In genomic region chr15:46938169-46938568, GRCh38 we compare ENCODE assay signal across 30 cellular contexts.
"Had no signal": no experiment of that assay in that cellular context is flagged by ENCODE, and none has a peak within 500 bp of the region (broad histone marks: within the 10 kb centered on the region; RNA-seq: fewer than 3 reads in every experiment).

No MANE protein-coding gene starts in this region.

- H3K79me2 ChIP-seq: parathyroid adenoma had no signal

- H3K9me3 ChIP-seq: left lung, lower lobe of right lung, neutrophil, right atrium auricular region, right lobe of liver, testis, thyroid gland, transverse colon, upper lobe of left lung, vagina had no signal

- H3K4me2 ChIP-seq: neural progenitor cell, smooth muscle cell had no signal

- H3K27me3 ChIP-seq: left lung, neural progenitor cell, neutrophil, right atrium auricular region, right lobe of liver, testis, thyroid gland, transverse colon, upper lobe of left lung, vagina had no signal

- H2AFZ ChIP-seq: neural progenitor cell, parathyroid adenoma had no signal

- H3K4me1 ChIP-seq: left lung, lower lobe of right lung, parathyroid adenoma, right atrium auricular region, right lobe of liver, testis, thyroid gland, transverse colon, upper lobe of left lung, vagina had no signal

- DNase-seq: hippocampal formation; kidney; left colon; left lung; lower lobe of right lung; mammary epithelial cell; mesenchymal stem cell; naive B cell; natural killer cell; nephron progenitor cell; occipital lobe; right lobe of liver; stimulated activated CD4-positive, alpha-beta T cell treated with anti-CD3 and anti-CD28 coated beads, Interleukin-1b, Interleukin-23, amount 100 ng/mL, for 48 hours; stimulated activated CD4-positive, alpha-beta T cell treated with anti-CD3 and anti-CD28 coated beads, Interleukin-2, amount 100 ng/mL, for 48 hours; stimulated activated CD4-positive, alpha-beta T cell treated with anti-CD3 and anti-CD28 coated beads, Interleukin-4, amount 100 ng/mL, for 4 hours; stimulated activated CD8-positive, alpha-beta memory T cell treated with anti-CD3 and anti-CD28 coated beads, Interleukin-4, amount 100 ng/mL, for 48 hours; stimulated activated naive CD4-positive, alpha-beta T cell treated with Interleukin-2 at 50 U/mL for 16 hours; stimulated activated naive CD8-positive, alpha-beta T cell treated with anti-CD3 and anti-CD28 coated beads, Interleukin-15, amount 100 ng/mL, for 72 hours; substantia nigra; testis; thyroid gland; transverse colon; upper lobe of left lung had no signal

- H3K9ac ChIP-seq: neural progenitor cell, parathyroid adenoma had no signal

- H3K27ac ChIP-seq: left lung, lower lobe of right lung, neural progenitor cell, neutrophil, parathyroid adenoma, right atrium auricular region, right lobe of liver, testis, thyroid gland, transverse colon, upper lobe of left lung, vagina had no signal

- ATAC-seq: left colon; left lung; lower lobe of right lung; natural killer cell; right lobe of liver; stimulated activated memory B cell treated with anti-CD40 and anti-IgM and Interleukin-4, amounts not matched to agents 10 μg/mL and 1 μg/mL and 100 μg/mL, for 72 hours; stimulated activated naive CD8-positive, alpha-beta T cell treated with anti-CD3 and anti-CD28 coated beads, Interleukin-15, amount 100 ng/mL, for 72 hours had no signal

- H3K4me3 ChIP-seq: left lung, lower lobe of right lung, neural progenitor cell, right atrium auricular region, right lobe of liver, smooth muscle cell, testis, thyroid gland, transverse colon, upper lobe of left lung, vagina had no signal

- H3K36me3 ChIP-seq: left lung, lower lobe of right lung, neural progenitor cell, neutrophil, right atrium auricular region, right lobe of liver, thyroid gland, transverse colon, upper lobe of left lung, vagina had no signal
